ENCODE assay signal across 24 cellular contexts in the genomic region with DNA sequence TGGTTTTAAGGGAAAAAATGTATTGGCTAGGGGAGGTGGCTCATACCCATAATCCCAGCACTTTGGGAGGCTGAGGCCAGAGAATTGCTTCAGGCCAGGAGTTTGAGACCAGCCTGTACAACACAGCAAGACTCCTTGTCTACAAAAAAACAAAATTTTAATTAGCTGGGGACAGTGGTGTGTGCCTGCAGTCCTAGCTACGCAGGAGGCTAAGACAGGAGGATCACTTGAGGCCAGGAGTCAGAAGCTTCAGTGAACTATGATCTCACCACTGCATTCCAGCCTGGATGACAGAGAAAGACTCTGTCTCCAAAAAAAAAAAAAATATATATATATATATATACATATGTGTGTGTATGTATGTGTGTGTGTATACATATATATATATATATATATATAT.
"Had no signal": no experiment of that assay in that cellular context is flagged by ENCODE, and none has a peak within 500 bp of the region (broad histone marks: within the 10 kb centered on the region; RNA-seq: fewer than 3 reads in every experiment).

No MANE protein-coding gene starts in this region.

- H3K4me1 ChIP-seq: SJCRH30 had no signal

- H3K27me3 Mint-ChIP-seq: activated CD8-positive, alpha-beta T cell treated with anti-CD3 and anti-CD28 coated beads for 36 hours; activated naive CD4-positive, alpha-beta T cell treated with anti-CD3 and anti-CD28 coated beads, Interleukin-2, amount 10 ng/mL, durations not matched to agents 7 days and 5 days; activated naive CD8-positive, alpha-beta T cell treated with anti-CD3 and anti-CD28 coated beads for 36 hours had no signal

- H3K4me3 Mint-ChIP-seq: activated CD8-positive, alpha-beta T cell treated with anti-CD3 and anti-CD28 coated beads for 36 hours; activated naive CD4-positive, alpha-beta T cell treated with anti-CD3 and anti-CD28 coated beads, Interleukin-2, amount 10 ng/mL, durations not matched to agents 7 days and 5 days; activated naive CD8-positive, alpha-beta T cell treated with anti-CD3 and anti-CD28 coated beads for 36 hours; activated T-cell treated with anti-CD3 and anti-CD28 coated beads, Interleukin-2, amount 50 U/mL, for 72 hours; T-helper 2 cell treated with Interferon-gamma antibody and Interleukin-4, amounts not matched to agents 5 μg/mL and 100 μg/mL, for 36 hours had no signal

- H3K27ac Mint-ChIP-seq: activated CD8-positive, alpha-beta T cell treated with anti-CD3 and anti-CD28 coated beads for 36 hours; activated naive CD4-positive, alpha-beta T cell treated with anti-CD3 and anti-CD28 coated beads, Interleukin-2, amount 10 ng/mL, durations not matched to agents 7 days and 5 days; activated naive CD8-positive, alpha-beta T cell treated with anti-CD3 and anti-CD28 coated beads for 36 hours; activated T-cell treated with anti-CD3 and anti-CD28 coated beads, Interleukin-2, amount 50 U/mL, for 72 hours; activated T-helper 2 cell treated with anti-CD3 and anti-CD28 coated beads, Interferon-gamma antibody, Interleukin-2, Interleukin-4, amounts not matched to agents 10 μg/mL and 5 μg/mL and 100 μg/mL, durations not matched to agents 14 hours and 24 hours and 36 hours; T-helper 2 cell treated with Interferon-gamma antibody and Interleukin-4, amounts not matched to agents 5 μg/mL and 100 μg/mL, for 36 hours had no signal

- H3K4me2 ChIP-seq: SK-N-SH had no signal

- H3K36me3 Mint-ChIP-seq: activated naive CD4-positive, alpha-beta T cell treated with anti-CD3 and anti-CD28 coated beads, Interleukin-2, amount 10 ng/mL, durations not matched to agents 7 days and 5 days; activated naive CD8-positive, alpha-beta T cell treated with anti-CD3 and anti-CD28 coated beads for 36 hours had no signal

- H3K9me3 Mint-ChIP-seq: activated CD8-positive, alpha-beta T cell treated with anti-CD3 and anti-CD28 coated beads for 36 hours; activated naive CD4-positive, alpha-beta T cell treated with anti-CD3 and anti-CD28 coated beads, Interleukin-2, amount 10 ng/mL, durations not matched to agents 7 days and 5 days; activated naive CD8-positive, alpha-beta T cell treated with anti-CD3 and anti-CD28 coated beads for 36 hours; activated T-cell treated with anti-CD3 and anti-CD28 coated beads, Interleukin-2, amount 50 U/mL, for 72 hours; activated T-helper 2 cell treated with anti-CD3 and anti-CD28 coated beads, Interferon-gamma antibody, Interleukin-2, Interleukin-4, amounts not matched to agents 10 μg/mL and 5 μg/mL and 100 μg/mL, durations not matched to agents 14 hours and 24 hours and 36 hours; T-helper 2 cell treated with Interferon-gamma antibody and Interleukin-4, amounts not matched to agents 5 μg/mL and 100 μg/mL, for 36 hours had no signal

- H3K4me1 Mint-ChIP-seq: activated naive CD4-positive, alpha-beta T cell treated with anti-CD3 and anti-CD28 coated beads, Interleukin-2, amount 10 ng/mL, durations not matched to agents 7 days and 5 days had no signal

- H3K9ac ChIP-seq: SK-N-SH had no signal

- H3K27ac ChIP-seq: SJCRH30 had no signal

- H3K4me3 ChIP-seq: SJCRH30 had no signal

- DNase-seq: activated CD4-positive, alpha-beta T cell treated with anti-CD3 and anti-CD28 coated beads for 4 hours; activated CD8-positive, alpha-beta memory T cell treated with anti-CD3 and anti-CD28 coated beads, Interleukin-2, amount 50 U/mL, for 4 hours; activated CD8-positive, alpha-beta T cell treated with anti-CD3 and anti-CD28 coated beads for 36 hours; activated gamma-delta T cell treated with Interleukin-2 at 50 U/mL for 16 hours; activated naive CD4-positive, alpha-beta T cell treated with anti-CD3 and anti-CD28 coated beads, Interleukin-2, amount 10 ng/mL, durations not matched to agents 7 days and 5 days; activated naive CD8-positive, alpha-beta T cell treated with anti-CD3 and anti-CD28 coated beads for 36 hours; activated T-cell treated with anti-CD3 and anti-CD28 coated beads, Interleukin-2, amount 50 U/mL, for 72 hours; anterior cingulate cortex; central memory CD4-positive, alpha-beta T cell; NCI-H1048; NCI-H146; NCI-H1930; NCI-H345; NCI-H510A; NCI-H526 treated with DMSO at 0.1 percent for 48 hours; NK-92 treated with Interleukin-12 subunit alpha and Interleukin-12 subunit beta, amount 100 ng/mL, for 24 hours; OCI-M1; Right ventricle myocardium superior; RPMI8226; SJCRH30; T-helper 1 cell had no signal

- H3K27me3 ChIP-seq: SJCRH30 had no signal
